In genomic region chr4:89290727-89291126, GRCh38 we compare ENCODE assay signal across 14 cellular contexts. TPM values are rescaled to one million over a fixed set of nuclear protein-coding genes. Genes with fewer than 3 reads are reported as not detected.
DNase-seq lines count a peak whose midpoint lies in the region; ATAC-seq and TF ChIP-seq lines count a peak whose summit lies in the region.
"Had no signal": no experiment of that assay in that cellular context is flagged by ENCODE, and none has a peak within 500 bp of the region (broad histone marks: within the 10 kb centered on the region; RNA-seq: fewer than 3 reads in every experiment).

No MANE protein-coding gene starts in this region.

- in situ Hi-C loops in KBM-7 (cut with MboI; ENCODE audit: low pct_unique_long_range_greater_than_20kb, low sequenced_read_pairs) = no loop called here

- peaks cover 79 to 98% (median 89%) of the 10 kb centered on the region in 4 donors for H3K4me1 Mint-ChIP-seq in CD4-positive, alpha-beta memory T cell
- H3K4me1 Mint-ChIP-seq in glutamatergic neuron (ENCODE audit: low read depth, unreplicated experiment) = peaks cover 78% of the 10 kb centered on the region

- no peaks in the 10 kb centered on the region for H3K9me3 ChIP-seq in CD4-positive, alpha-beta memory T cell (ENCODE audit: control insufficient read depth in 1 of 2, low read length in 2 of 2)
- H3K9me3 ChIP-seq: ovary, thoracic aorta had no signal

- H3K36me3 ChIP-seq in CD4-positive, alpha-beta memory T cell (ENCODE audit: insufficient read depth, low read length) = no peaks in the 10 kb centered on the region
- H3K36me3 ChIP-seq: ovary, thoracic aorta had no signal

- no peaks in the 10 kb centered on the region for H3K27me3 Mint-ChIP-seq in CD4-positive, alpha-beta memory T cell
- H3K27me3 Mint-ChIP-seq in glutamatergic neuron (ENCODE audit: unreplicated experiment) = peaks cover 4% of the 10 kb centered on the region

- no peak for TF ChIP-seq CTCF in glutamatergic neuron (IDR thresholded peaks at IDR 0.05; ENCODE audit: partially characterized antibody, unreplicated experiment)

- CTCF ChIA-PET in CD4-positive, alpha-beta memory T cell (lab: Charles Lee; ENCODE audit: partially characterized antibody) = interaction anchor here (1.9 to 10.5 kb wide), 4 partner anchors 9 to 33 kb away, joined by 4 to 160 read pairs (median 19); partner anchors contain the start of gene GPRIN3

- H3K36me3 Mint-ChIP-seq in CD4-positive, alpha-beta memory T cell = peaks cover 22 to 37% of the 10 kb centered on the region in 2 donors
- H3K36me3 Mint-ChIP-seq in glutamatergic neuron (ENCODE audit: unreplicated experiment) = peaks cover 5% of the 10 kb centered on the region

- ATAC-seq in HG02759 (IDR thresholded peaks at IDR 0.05; ENCODE audit: unreplicated experiment) (peak; percentile 58), GM18909 (IDR thresholded peaks at IDR 0.05; ENCODE audit: poor library complexity, unreplicated experiment) (no peak)
- ATAC-seq: PC-3 had no signal

- H3K27ac Mint-ChIP-seq in CD4-positive, alpha-beta memory T cell = peak overlapping the region in 6 of 7 donors; percentile 96 to 97 (median 96)
- peak overlapping the region; percentile 92 for H3K27ac Mint-ChIP-seq in glutamatergic neuron (ENCODE audit: unreplicated experiment)

- intact Hi-C loops in CD4-positive, alpha-beta memory T cell (cut with micrococcal nuclease) = loop anchor here (1.0 kb wide), 1 partner anchor 8 kb away; no protein-coding TSS in a partner anchor

- POLR2A ChIA-PET in CD4-positive, alpha-beta memory T cell (lab: Charles Lee; ENCODE audit: partially characterized antibody) = interaction anchor here (0.6 to 10.5 kb wide), 7 partner anchors 8 to 1007 kb away, joined by 3 to 453 read pairs (median 4); partner anchors contain the start of gene GPRIN3

- peaks cover 0 to 4% (median under 1%) of the 10 kb centered on the region in 8 donors for H3K9me3 Mint-ChIP-seq in CD4-positive, alpha-beta memory T cell
- H3K9me3 Mint-ChIP-seq in glutamatergic neuron (ENCODE audit: unreplicated experiment) = peaks cover 11% of the 10 kb centered on the region

- peaks cover 97% of the 10 kb centered on the region for H3K4me1 ChIP-seq in CD4-positive, alpha-beta memory T cell (ENCODE audit: insufficient read depth, low read length)

- peak overlapping the region in 1 of 2 donors; percentile 31 for H3K4me3 ChIP-seq in CD4-positive, alpha-beta memory T cell (ENCODE audit: low read length in 2 of 2)
- H3K4me3 ChIP-seq: ovary, thoracic aorta had no signal

- peak overlapping the region; percentile 67 for H3K27ac ChIP-seq in CD4-positive, alpha-beta memory T cell (ENCODE audit: low read depth, low read length)
- H3K27ac ChIP-seq: ovary, thoracic aorta had no signal

- H3K27me3 ChIP-seq in CD4-positive, alpha-beta memory T cell (ENCODE audit: insufficient read depth, low read length) = no peaks in the 10 kb centered on the region
- H3K27me3 ChIP-seq: ovary had no signal

- DNase-seq in CD4-positive, alpha-beta memory T cell = peak in 4 of 5 donors; percentile 42 to 57 (median 46)
- peak; percentile 81 for DNase-seq in SK-N-DZ (ENCODE audit: low spot score)
- DNase-seq in glutamatergic neuron = no peak
- no peak for DNase-seq in DMS153 (lab: John Stamatoyannopoulos, UW)
- no peak for DNase-seq in KBM-7
- DNase-seq in GF-D8 (lab: John Stamatoyannopoulos, UW) = no peak
- DNase-seq: activated CD4-positive, alpha-beta T cell treated with anti-CD3 and anti-CD28 coated beads for 48 hours; Calu3; ovary; PC-3; stimulated activated CD4-positive, alpha-beta T cell treated with anti-CD3 and anti-CD28 coated beads, Interleukin-4, amount 100 ng/mL, for 4 hours had no signal

- H3K4me3 Mint-ChIP-seq in CD4-positive, alpha-beta memory T cell = peak overlapping the region; percentile 72 to 92 (median 83)
- H3K4me3 Mint-ChIP-seq in glutamatergic neuron (ENCODE audit: unreplicated experiment) = peak overlapping the region; percentile 79

RNA-seq across cellular contexts. Expression of gene GPRIN3, which starts 16.9 kb away (rescaled TPM):
- 10 to 100 TPM; 32.5 TPM for total RNA-seq in CD4-positive, alpha-beta memory T cell
- polyA plus RNA-seq in CD4-positive, alpha-beta memory T cell = 10 to 100 TPM in 1 of 2 donors, 1 to 10 TPM in 1; 6.9 to 18.9 TPM
- 1.9 and 2.5 TPM in 2 replicates for polyA plus RNA-seq in SK-N-DZ (2014; cell fraction: cytosol; rRNA removed)
- polyA plus RNA-seq in SK-N-DZ (2014; cell fraction: nucleus; rRNA removed) = 1.1 and 1.6 TPM in 2 replicates
- total RNA-seq in glutamatergic neuron (ENCODE audit: unreplicated experiment) = 94.3 TPM
- total RNA-seq: PC-3 had no signal

Comparison
In these comparisons a context has a peak if more than half of its experiments do, and no peak if none do; other contexts are left out.
1. DNase-seq: peak in CD4-positive, alpha-beta memory T cell (4 of 5) and SK-N-DZ (single experiment); none in glutamatergic neuron (single experiment), DMS153 (single experiment), KBM-7 (single experiment) and GF-D8 (single experiment).